In genomic region chr14:101033446-101034165, GRCh38 we compare ENCODE assay signal across 11 cellular contexts.
"Had no signal": no experiment of that assay in that cellular context is flagged by ENCODE, and none has a peak within 500 bp of the region (broad histone marks: within the 10 kb centered on the region; RNA-seq: fewer than 3 reads in every experiment).

No MANE protein-coding gene starts in this region.

- DNase-seq: activated CD4-positive, alpha-beta memory T cell treated with anti-CD3 and anti-CD28 coated beads, Interleukin-2, amount 10 ng/mL, durations not matched to agents 7 days and 5 days; activated CD4-positive, alpha-beta T cell treated with anti-CD3 and anti-CD28 coated beads for 36 hours; activated T-cell treated with anti-CD3 and anti-CD28 coated beads, Interleukin-2, amount 50 U/mL, for 48 hours; effector memory CD8-positive, alpha-beta T cell; hippocampal formation; mucosa of descending colon; stimulated activated CD4-positive, alpha-beta T cell treated with anti-CD3 and anti-CD28 coated beads, Interleukin-15, amount 100 ng/mL, for 24 hours; trophoblast cell had no signal

- H3K27ac Mint-ChIP-seq: activated CD4-positive, alpha-beta memory T cell treated with anti-CD3 and anti-CD28 coated beads, Interleukin-2, amount 10 ng/mL, durations not matched to agents 7 days and 5 days; activated CD4-positive, alpha-beta T cell treated with anti-CD3 and anti-CD28 coated beads for 36 hours; dendritic cell treated with granulocyte-macrophage colony-stimulating factor and Interleukin-4, amounts not matched to agents 40 ng/mL and 50 ng/mL, for 4 days; naive thymus-derived CD8-positive, alpha-beta T cell had no signal

- ATAC-seq: activated CD4-positive, alpha-beta T cell treated with anti-CD3 and anti-CD28 coated beads for 36 hours; effector memory CD8-positive, alpha-beta T cell; mucosa of descending colon; naive thymus-derived CD8-positive, alpha-beta T cell had no signal

- H3K9me3 ChIP-seq: mucosa of descending colon had no signal

- H3K27me3 Mint-ChIP-seq: activated CD4-positive, alpha-beta memory T cell treated with anti-CD3 and anti-CD28 coated beads, Interleukin-2, amount 10 ng/mL, durations not matched to agents 7 days and 5 days; dendritic cell treated with granulocyte-macrophage colony-stimulating factor and Interleukin-4, amounts not matched to agents 40 ng/mL and 50 ng/mL, for 4 days had no signal

- H3K4me3 ChIP-seq: mucosa of descending colon had no signal

- H3K9me3 Mint-ChIP-seq: activated CD4-positive, alpha-beta memory T cell treated with anti-CD3 and anti-CD28 coated beads, Interleukin-2, amount 10 ng/mL, durations not matched to agents 7 days and 5 days; central memory CD8-positive, alpha-beta T cell; dendritic cell treated with granulocyte-macrophage colony-stimulating factor and Interleukin-4, amounts not matched to agents 40 ng/mL and 50 ng/mL, for 4 days; effector memory CD8-positive, alpha-beta T cell; naive thymus-derived CD8-positive, alpha-beta T cell had no signal

- H3K4me1 Mint-ChIP-seq: activated CD4-positive, alpha-beta memory T cell treated with anti-CD3 and anti-CD28 coated beads, Interleukin-2, amount 10 ng/mL, durations not matched to agents 7 days and 5 days; activated CD4-positive, alpha-beta T cell treated with anti-CD3 and anti-CD28 coated beads for 36 hours; central memory CD8-positive, alpha-beta T cell had no signal

- H3K4me3 Mint-ChIP-seq: activated CD4-positive, alpha-beta memory T cell treated with anti-CD3 and anti-CD28 coated beads, Interleukin-2, amount 10 ng/mL, durations not matched to agents 7 days and 5 days; activated CD4-positive, alpha-beta T cell treated with anti-CD3 and anti-CD28 coated beads for 36 hours; central memory CD8-positive, alpha-beta T cell; dendritic cell treated with granulocyte-macrophage colony-stimulating factor and Interleukin-4, amounts not matched to agents 40 ng/mL and 50 ng/mL, for 4 days; effector memory CD8-positive, alpha-beta T cell; naive thymus-derived CD8-positive, alpha-beta T cell had no signal

- H3K36me3 Mint-ChIP-seq: naive thymus-derived CD8-positive, alpha-beta T cell had no signal
